Comparison of ENCODE assay signal across 30 cellular contexts in genomic region chr6:111195656-111196055, GRCh38.
"Had no signal": no experiment of that assay in that cellular context is flagged by ENCODE, and none has a peak within 500 bp of the region (broad histone marks: within the 10 kb centered on the region; RNA-seq: fewer than 3 reads in every experiment).

No MANE protein-coding gene starts in this region.

- H3K9me3 ChIP-seq: body of pancreas, breast epithelium, Peyer's patch, SJSA1, SK-N-SH had no signal

- H3K36me3 ChIP-seq: breast epithelium, Peyer's patch, SJSA1 had no signal

- H3K27ac ChIP-seq: body of pancreas, breast epithelium, Peyer's patch, SJSA1 had no signal

- H3K4me1 ChIP-seq: breast epithelium, Peyer's patch, SJSA1 had no signal

- H3K27me3 ChIP-seq: body of pancreas, breast epithelium, Peyer's patch had no signal

- H3K9ac ChIP-seq: SK-N-SH had no signal

- H3K4me3 ChIP-seq: body of pancreas, breast epithelium, Peyer's patch, SJSA1 had no signal

- H3K27me3 Mint-ChIP-seq: activated CD4-positive, alpha-beta T cell treated with anti-CD3 and anti-CD28 coated beads for 36 hours; activated CD4-positive, alpha-beta T cell treated with anti-CD3 and anti-CD28 coated beads, Interleukin-2, amount 10 ng/mL, durations not matched to agents 7 days and 5 days; activated naive CD4-positive, alpha-beta T cell treated with anti-CD3 and anti-CD28 coated beads, Interleukin-2, amount 50 U/mL, for 24 hours; activated naive CD8-positive, alpha-beta T cell treated with anti-CD3 and anti-CD28 coated beads, Interleukin-2, amount 10 ng/mL, durations not matched to agents 7 days and 5 days; activated T-cell treated with anti-CD3 and anti-CD28 coated beads, Interleukin-2, amount 50 U/mL, for 24 hours had no signal

- H3K4me3 Mint-ChIP-seq: activated CD4-positive, alpha-beta T cell treated with anti-CD3 and anti-CD28 coated beads for 36 hours; activated CD4-positive, alpha-beta T cell treated with anti-CD3 and anti-CD28 coated beads, Interleukin-2, amount 10 ng/mL, durations not matched to agents 7 days and 5 days; activated CD8-positive, alpha-beta T cell treated with anti-CD3 and anti-CD28 coated beads, Interleukin-2, amount 10 ng/mL, durations not matched to agents 7 days and 5 days; activated naive CD4-positive, alpha-beta T cell treated with anti-CD3 and anti-CD28 coated beads, Interleukin-2, amount 50 U/mL, for 24 hours; activated naive CD8-positive, alpha-beta T cell treated with anti-CD3 and anti-CD28 coated beads, Interleukin-2, amount 10 ng/mL, durations not matched to agents 7 days and 5 days; activated T-cell treated with anti-CD3 and anti-CD28 coated beads, Interleukin-2, amount 50 U/mL, for 24 hours; T-helper 1 cell treated with Interleukin-12 subunit alpha and Interleukin-12 subunit beta and Interleukin-4 antibody, amounts not matched to agents 30 μg/mL and 1 μg/mL, for 36 hours; T-helper 2 cell treated with Interferon-gamma antibody and Interleukin-4, amounts not matched to agents 5 μg/mL and 100 μg/mL, for 36 hours had no signal

- DNase-seq: activated CD4-positive, alpha-beta T cell treated with anti-CD3 and anti-CD28 coated beads for 36 hours; activated CD4-positive, alpha-beta T cell treated with anti-CD3 and anti-CD28 coated beads, Interleukin-2, amount 10 ng/mL, durations not matched to agents 7 days and 5 days; activated CD4-positive, alpha-beta T cell treated with anti-CD3 and anti-CD28 coated beads, Interleukin-2, amount 50 U/mL, for 48 hours; activated CD8-positive, alpha-beta T cell treated with anti-CD3 and anti-CD28 coated beads, Interleukin-2, amount 10 ng/mL, durations not matched to agents 7 days and 5 days; activated gamma-delta T cell; activated naive CD4-positive, alpha-beta T cell treated with Interleukin-2 at 50 U/mL for 16 hours; activated naive CD8-positive, alpha-beta T cell treated with anti-CD3 and anti-CD28 coated beads, Interleukin-2, amount 10 ng/mL, durations not matched to agents 7 days and 5 days; activated T-cell treated with anti-CD3 and anti-CD28 coated beads, Interleukin-2, amount 50 U/mL, for 24 hours; body of pancreas; Karpas-422; KBM-7; NCI-H1105; NCI-H1417 treated with DMSO at 0.1 percent for 48 hours; NCI-H187 treated with DMSO at 0.1 percent for 48 hours; NCI-H2081; NCI-H2171 treated with DMSO at 0.1 percent for 48 hours; NCI-H226; NCI-H446 treated with DMSO at 0.1 percent for 48 hours; NCI-H524; PC-3; Peyer's patch; RPMI8226; SHP77 treated with DMSO at 0.1 percent for 48 hours; SK-N-SH had no signal

- H3K27ac Mint-ChIP-seq: activated CD4-positive, alpha-beta T cell treated with anti-CD3 and anti-CD28 coated beads for 36 hours; activated CD4-positive, alpha-beta T cell treated with anti-CD3 and anti-CD28 coated beads, Interleukin-2, amount 10 ng/mL, durations not matched to agents 7 days and 5 days; activated CD8-positive, alpha-beta T cell treated with anti-CD3 and anti-CD28 coated beads, Interleukin-2, amount 10 ng/mL, durations not matched to agents 7 days and 5 days; activated naive CD4-positive, alpha-beta T cell treated with anti-CD3 and anti-CD28 coated beads, Interleukin-2, amount 50 U/mL, for 24 hours; activated naive CD8-positive, alpha-beta T cell treated with anti-CD3 and anti-CD28 coated beads, Interleukin-2, amount 10 ng/mL, durations not matched to agents 7 days and 5 days; activated T-cell treated with anti-CD3 and anti-CD28 coated beads, Interleukin-2, amount 50 U/mL, for 24 hours; activated T-helper 2 cell treated with anti-CD3 and anti-CD28 coated beads, Interferon-gamma antibody, Interleukin-2, Interleukin-4, amounts not matched to agents 10 μg/mL and 5 μg/mL and 100 μg/mL, durations not matched to agents 14 hours and 24 hours and 36 hours; T-helper 1 cell treated with Interleukin-12 subunit alpha and Interleukin-12 subunit beta and Interleukin-4 antibody, amounts not matched to agents 30 μg/mL and 1 μg/mL, for 36 hours; T-helper 2 cell treated with Interferon-gamma antibody and Interleukin-4, amounts not matched to agents 5 μg/mL and 100 μg/mL, for 36 hours had no signal

- H3K9me3 Mint-ChIP-seq: activated naive CD4-positive, alpha-beta T cell treated with anti-CD3 and anti-CD28 coated beads, Interleukin-2, amount 50 U/mL, for 24 hours had no signal
